Comparison of ENCODE assay signal across 25 cellular contexts in genomic region chr18:63928331-63928730, GRCh38. TPM values are rescaled to one million over a fixed set of nuclear protein-coding genes. Genes with fewer than 3 reads are reported as not detected.
DNase-seq lines count a peak whose midpoint lies in the region; ATAC-seq and TF ChIP-seq lines count a peak whose summit lies in the region.
"Had no signal": no experiment of that assay in that cellular context is flagged by ENCODE, and none has a peak within 500 bp of the region (broad histone marks: within the 10 kb centered on the region; RNA-seq: fewer than 3 reads in every experiment).

No MANE protein-coding gene starts in this region.

- intact Hi-C loops in psoas muscle (cut with DNase I) = no loop called here

- 72 to 77% (median 76%) methylated on average over 8 of the region's 8 CpGs for WGBS in psoas muscle, 3 donors

- DNase-seq in AML-193 (lab: John Stamatoyannopoulos, UW) = peak; percentile 73 to 76
- peak; percentile 14 for DNase-seq in LNCaP clone FGC (ENCODE audit: low read depth)
- peak; percentile 91 for DNase-seq in NOMO-1 treated with DMSO at 0.1 percent for 48 hours (lab: John Stamatoyannopoulos, UW; ENCODE audit: unreplicated experiment)
- DNase-seq in SKM-1 treated with dmso at 0.1 percent for 144 hours (lab: John Stamatoyannopoulos, UW; ENCODE audit: unreplicated experiment) = peak; percentile 76
- DNase-seq in germinal center (ENCODE audit: low spot score) = no peak
- DNase-seq in hepatic stellate cell (ENCODE audit: low spot score) = no peak
- DNase-seq in NCI-H2171 treated with DMSO at 0.1 percent for 48 hours (lab: John Stamatoyannopoulos, UW) = no peak
- no peak for DNase-seq in psoas muscle
- DNase-seq: ACHN, C1 segment of cervical spinal cord, DMS53, GDM1, GM23248, H9, HFFc6, MM.1S, NCI-H1694, NCI-H2081, NCI-H2171, NCI-H526 treated with DMSO at 0.1 percent for 48 hours, Peyer's patch had no signal

- no peak overlapping the region for H3K4me3 ChIP-seq in LNCaP clone FGC (ENCODE audit: low read depth, low read length)
- no peak overlapping the region for H3K4me3 ChIP-seq in psoas muscle
- H3K4me3 ChIP-seq: GM23248, Peyer's patch, SJSA1 had no signal

- H3K9me3 ChIP-seq in psoas muscle = no peaks in the 10 kb centered on the region
- H3K9me3 ChIP-seq: Peyer's patch, SJSA1 had no signal

- H3K27me3 ChIP-seq in psoas muscle (ENCODE audit: insufficient read depth in 3 of 3, low read length in 2 of 3) = peaks cover 0 to 2% (median 0%) of the 10 kb centered on the region in 3 donors
- H3K27me3 ChIP-seq: Peyer's patch, SJSA1 had no signal

- no peaks in the 10 kb centered on the region for H3K36me3 ChIP-seq in psoas muscle (ENCODE audit: insufficient read depth in 1 of 2, low read depth in 1 of 2)
- H3K36me3 ChIP-seq: Peyer's patch, SJSA1 had no signal

- TF ChIP-seq CTCF in LNCaP clone FGC (IDR thresholded peaks at IDR 0.05; ENCODE audit: control insufficient read depth, extremely low read depth, insufficient read depth) = no peak
- TF ChIP-seq CTCF in psoas muscle (IDR thresholded peaks at IDR 0.05) = no peak

- ATAC-seq in psoas muscle = no peak

- H3K4me1 ChIP-seq in psoas muscle = no peaks in the 10 kb centered on the region
- H3K4me1 ChIP-seq: Peyer's patch had no signal

- no peak overlapping the region for H3K27ac ChIP-seq in psoas muscle
- H3K27ac ChIP-seq: 22Rv1, GM23248, Peyer's patch, SJSA1 had no signal

RNA-seq across cellular contexts. Expression of gene SERPINB10, which starts 20.6 kb away (rescaled TPM):
- total RNA-seq in psoas muscle = under 1 TPM in 1 of 4 donors, not detected in 3; 0.39 TPM
- polyA plus RNA-seq in psoas muscle = not detected
- total RNA-seq: GM23248, H9, LHCN-M2, OCI-LY7, Peyer's patch, SJSA1 had no signal
- polyA plus RNA-seq: GM23248 had no signal

RNA-seq across cellular contexts. Expression of gene HMSD, which starts 20.8 kb away (rescaled TPM):
- total RNA-seq in psoas muscle = not detected
- polyA plus RNA-seq in psoas muscle = under 1 TPM in 1 of 3 donors, not detected in 2; 0.03 TPM
- total RNA-seq: GM23248, LHCN-M2, OCI-LY7, Peyer's patch had no signal

RNA-seq across cellular contexts. Expression of gene SERPINB2, which starts 40.8 kb away (rescaled TPM):
- total RNA-seq in psoas muscle = under 1 TPM in 2 of 4 donors, not detected in 2; 0.20 to 0.22 TPM
- under 1 TPM in 2 of 3 donors, not detected in 1; 0.03 to 0.15 TPM for polyA plus RNA-seq in psoas muscle
- total RNA-seq: H9, OCI-LY7, Peyer's patch had no signal

RNA-seq across cellular contexts. Expression of gene SERPINB8, which starts 41.5 kb away (rescaled TPM):
- total RNA-seq in psoas muscle = 1 to 10 TPM in 3 of 4 donors, under 1 TPM in 1; 0.84 to 6.2 (median 4.4) TPM
- 10 to 100 TPM in 1 of 3 donors, 1 to 10 TPM in 2; 1.8 to 31.3 (median 2.5) TPM for polyA plus RNA-seq in psoas muscle

Comparison
In these comparisons a context has a peak if more than half of its experiments do, and no peak if none do; other contexts are left out.
1. DNase-seq: peak in AML-193 (2 of 2), LNCaP clone FGC (single experiment), NOMO-1 treated with DMSO at 0.1 percent for 48 hours (single experiment) and SKM-1 treated with dmso at 0.1 percent for 144 hours (single experiment); none in germinal center (single experiment), hepatic stellate cell (single experiment), NCI-H2171 treated with DMSO at 0.1 percent for 48 hours (single experiment) and psoas muscle (0 of 2).